Comparison of ENCODE assay signal across 19 cellular contexts in the genomic region with DNA sequence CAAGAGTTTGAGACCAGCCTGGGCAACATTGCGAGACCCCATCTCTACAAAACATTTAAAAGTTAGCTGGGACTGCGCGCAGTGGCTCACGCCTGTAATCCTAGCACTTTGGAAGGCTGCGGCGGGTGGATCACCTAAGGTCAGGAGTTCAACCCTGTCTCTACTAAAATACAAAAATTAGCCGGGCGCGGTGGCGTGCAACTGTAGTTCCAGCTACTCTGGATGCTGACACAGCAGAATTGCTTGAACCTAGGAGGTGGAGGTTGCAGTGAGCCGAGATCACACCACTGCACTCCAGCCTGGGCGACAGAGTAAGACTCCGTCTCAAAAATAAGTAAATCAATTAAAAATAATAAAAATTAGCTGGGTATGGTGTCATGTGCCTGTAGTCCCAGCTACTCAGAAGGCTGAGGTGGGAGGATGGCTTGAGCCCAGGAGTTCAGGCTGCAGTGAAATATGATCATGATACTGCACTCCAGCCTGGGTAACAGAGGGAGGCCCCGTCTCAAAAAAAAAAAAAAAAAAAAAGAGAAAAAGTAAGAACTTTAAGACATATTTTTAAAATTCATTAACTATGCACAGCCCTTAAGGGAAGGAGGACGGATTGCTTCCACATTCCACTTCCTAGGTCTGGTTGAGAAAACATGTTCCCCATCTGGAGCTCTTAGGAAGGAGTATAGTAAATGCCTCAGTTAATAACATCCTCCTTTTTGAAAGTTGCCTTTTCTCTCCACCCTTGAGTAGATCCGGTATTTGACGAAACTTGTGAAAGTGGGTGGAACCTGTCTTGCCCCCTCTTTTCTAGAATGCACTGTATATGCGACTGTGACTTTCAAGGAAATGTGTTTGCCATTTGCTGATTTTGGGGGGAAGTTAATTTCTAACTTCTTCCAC.
DNase-seq lines count a peak whose midpoint lies in the region; TF ChIP-seq lines count a peak whose summit lies in the region.
"Had no signal": no experiment of that assay in that cellular context is flagged by ENCODE, and none has a peak within 500 bp of the region (broad histone marks: within the 10 kb centered on the region; RNA-seq: fewer than 3 reads in every experiment).

No MANE protein-coding gene starts in this region.

- H3K9ac ChIP-seq in BLaER1 treated with 17β-estradiol and CSF1 and Interleukin-3, amounts not matched to agents 10 nM and 100 nM = no peak overlapping the region; a peak in 1 of 22 replicates
- H3K9ac ChIP-seq: SK-N-SH had no signal

- no peaks in the 10 kb centered on the region for H3K9me3 ChIP-seq in BLaER1 treated with 17β-estradiol and CSF1 and Interleukin-3, amounts not matched to agents 10 nM and 100 nM (replicated peaks in 1 of 11)
- no peaks in the 10 kb centered on the region for H3K9me3 ChIP-seq in HEK293 (ENCODE audit: control insufficient read depth, insufficient read depth, low read depth, low read length)
- H3K9me3 ChIP-seq: SK-N-SH had no signal

- no peak overlapping the region for H3K27ac ChIP-seq in BLaER1 treated with 17β-estradiol and CSF1 and Interleukin-3, amounts not matched to agents 10 nM and 100 nM
- H3K27ac ChIP-seq in HEK293 (ENCODE audit: extremely low read depth, low read depth, low read length) = no peak overlapping the region
- H3K27ac ChIP-seq: WERI-Rb-1 had no signal

- CTCF ChIA-PET in HEK293 (lab: Yijun Ruan, JAX) = interaction anchor here (0.6 kb wide), 1 partner anchor 15 kb away, joined by 3 read pairs; no protein-coding TSS in a partner anchor

- DNase-seq in choroid plexus epithelial cell (ENCODE audit: low read depth) = peak; percentile 4
- DNase-seq in activated T-cell treated with anti-CD3 and anti-CD28 coated beads, Interleukin-2, amount 50 U/mL, for 48 hours = no peak
- DNase-seq in epidermal melanocyte (ENCODE audit: insufficient read length, low spot score) = no peak
- DNase-seq in AG08396 (ENCODE audit: low spot score) = no peak
- DNase-seq: ACHN; activated CD4-positive, alpha-beta T cell treated with anti-CD3 and anti-CD28 coated beads, Interleukin-2, amount 50 U/mL, for 4 hours; amniotic stem cell; GF-D8; GOT3; immature natural killer cell; left ventricle myocardium superior; NCI-H1930; NCI-H226; SK-N-SH; stimulated activated CD4-positive, alpha-beta T cell treated with anti-CD3 and anti-CD28 coated beads, Interleukin-2, amount 100 ng/mL, for 24 hours; stimulated activated naive CD4-positive, alpha-beta T cell; WERI-Rb-1 had no signal

- peaks cover 0 to 23% (median 15%) of the 10 kb centered on the region in 11 experiments; a peak in 13 of 22 replicates for H3K27me3 ChIP-seq in BLaER1 treated with 17β-estradiol and CSF1 and Interleukin-3, amounts not matched to agents 10 nM and 100 nM

- POLR2A ChIA-PET in HEK293 (lab: Yijun Ruan, JAX) = no interaction called here

- TF ChIP-seq CTCF in HEK293 (tag by site-specific recombination; IDR thresholded peaks at IDR 0.05) = no peak
- no peak for TF ChIP-seq CTCF in choroid plexus epithelial cell (conservative IDR thresholded peaks at IDR 0.05; ENCODE audit: low read depth, low read length)

- H3K4me1 ChIP-seq in BLaER1 treated with 17β-estradiol and CSF1 and Interleukin-3, amounts not matched to agents 10 nM and 100 nM = peaks cover 28 to 43% (median 34%) of the 10 kb centered on the region in 10 experiments
- no peaks in the 10 kb centered on the region for H3K4me1 ChIP-seq in HEK293 (ENCODE audit: control insufficient read depth, insufficient read depth, low read length)

- H3K4me2 ChIP-seq in BLaER1 treated with 17β-estradiol and CSF1 and Interleukin-3, amounts not matched to agents 10 nM and 100 nM = peak overlapping the region; percentile 43 to 70 (median 59)
- H3K4me2 ChIP-seq: SK-N-SH had no signal

- H3K4me3 ChIP-seq in BLaER1 treated with 17β-estradiol and CSF1 and Interleukin-3, amounts not matched to agents 10 nM and 100 nM = no peak overlapping the region
- H3K4me3 ChIP-seq in HEK293 (ENCODE audit: low read depth, low read length) (no peak overlapping the region), choroid plexus epithelial cell (ENCODE audit: low read depth, low read length) (no peak overlapping the region)

- no peaks in the 10 kb centered on the region for H3K36me3 ChIP-seq in BLaER1 treated with 17β-estradiol and CSF1 and Interleukin-3, amounts not matched to agents 10 nM and 100 nM
- H3K36me3 ChIP-seq in HEK293 (ENCODE audit: control insufficient read depth in 2 of 2, insufficient read depth in 1 of 2, low read length in 2 of 2) = no peaks in the 10 kb centered on the region
- H3K36me3 ChIP-seq: WERI-Rb-1 had no signal

- no peaks in the 10 kb centered on the region for H4K20me1 ChIP-seq in BLaER1 treated with 17β-estradiol and CSF1 and Interleukin-3, amounts not matched to agents 10 nM and 100 nM

TF ChIP-seq in HEK293, 187 proteins besides CTCF, POLR2A, EP300 and RAD21:
- TF ChIP-seq, protein P1, sequence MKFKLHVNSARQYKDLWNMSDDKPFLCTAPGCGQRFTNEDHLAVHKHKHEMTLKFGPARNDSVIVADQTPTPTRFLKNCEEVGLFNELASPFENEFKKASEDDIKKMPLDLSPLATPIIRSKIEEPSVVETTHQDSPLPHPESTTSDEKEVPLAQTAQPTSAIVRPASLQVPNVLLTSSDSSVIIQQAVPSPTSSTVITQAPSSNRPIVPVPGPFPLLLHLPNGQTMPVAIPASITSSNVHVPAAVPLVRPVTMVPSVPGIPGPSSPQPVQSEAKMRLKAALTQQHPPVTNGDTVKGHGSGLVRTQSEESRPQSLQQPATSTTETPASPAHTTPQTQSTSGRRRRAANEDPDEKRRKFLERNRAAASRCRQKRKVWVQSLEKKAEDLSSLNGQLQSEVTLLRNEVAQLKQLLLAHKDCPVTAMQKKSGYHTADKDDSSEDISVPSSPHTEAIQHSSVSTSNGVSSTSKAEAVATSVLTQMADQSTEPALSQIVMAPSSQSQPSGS (tag by site-specific recombination; IDR thresholded peaks at IDR 0.05; ENCODE audit: low read depth) = no peak
- TF ChIP-seq ZBTB17 (tag by site-specific recombination; IDR thresholded peaks at IDR 0.05) = 0 out of 2 replicates have a peak, but pooled peaks have one; percentile 15
- TF ChIP-seq, protein P2, sequence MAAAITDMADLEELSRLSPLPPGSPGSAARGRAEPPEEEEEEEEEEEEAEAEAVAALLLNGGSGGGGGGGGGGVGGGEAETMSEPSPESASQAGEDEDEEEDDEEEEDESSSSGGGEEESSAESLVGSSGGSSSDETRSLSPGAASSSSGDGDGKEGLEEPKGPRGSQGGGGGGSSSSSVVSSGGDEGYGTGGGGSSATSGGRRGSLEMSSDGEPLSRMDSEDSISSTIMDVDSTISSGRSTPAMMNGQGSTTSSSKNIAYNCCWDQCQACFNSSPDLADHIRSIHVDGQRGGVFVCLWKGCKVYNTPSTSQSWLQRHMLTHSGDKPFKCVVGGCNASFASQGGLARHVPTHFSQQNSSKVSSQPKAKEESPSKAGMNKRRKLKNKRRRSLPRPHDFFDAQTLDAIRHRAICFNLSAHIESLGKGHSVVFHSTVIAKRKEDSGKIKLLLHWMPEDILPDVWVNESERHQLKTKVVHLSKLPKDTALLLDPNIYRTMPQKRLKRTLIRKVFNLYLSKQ (tag by site-specific recombination; IDR thresholded peaks at IDR 0.05; ENCODE audit: borderline replicate concordance) = no peak
- no peak for TF ChIP-seq ZNF837 (tag by site-specific recombination; IDR thresholded peaks at IDR 0.05)
- TF ChIP-seq, protein P3, sequence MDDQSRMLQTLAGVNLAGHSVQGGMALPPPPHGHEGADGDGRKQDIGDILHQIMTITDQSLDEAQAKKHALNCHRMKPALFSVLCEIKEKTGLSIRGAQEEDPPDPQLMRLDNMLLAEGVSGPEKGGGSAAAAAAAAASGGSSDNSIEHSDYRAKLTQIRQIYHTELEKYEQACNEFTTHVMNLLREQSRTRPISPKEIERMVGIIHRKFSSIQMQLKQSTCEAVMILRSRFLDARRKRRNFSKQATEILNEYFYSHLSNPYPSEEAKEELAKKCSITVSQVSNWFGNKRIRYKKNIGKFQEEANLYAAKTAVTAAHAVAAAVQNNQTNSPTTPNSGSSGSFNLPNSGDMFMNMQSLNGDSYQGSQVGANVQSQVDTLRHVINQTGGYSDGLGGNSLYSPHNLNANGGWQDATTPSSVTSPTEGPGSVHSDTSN (CRISPR knock-in tag; IDR thresholded peaks at IDR 0.05) = no peak
- no peak for TF ChIP-seq ZNF768 (tag by site-specific recombination; IDR thresholded peaks at IDR 0.05)
TF ChIP-seq in HEK293: peak in this region for 1.
